1 cellular context compared by ENCODE assay signal in the genomic region with DNA sequence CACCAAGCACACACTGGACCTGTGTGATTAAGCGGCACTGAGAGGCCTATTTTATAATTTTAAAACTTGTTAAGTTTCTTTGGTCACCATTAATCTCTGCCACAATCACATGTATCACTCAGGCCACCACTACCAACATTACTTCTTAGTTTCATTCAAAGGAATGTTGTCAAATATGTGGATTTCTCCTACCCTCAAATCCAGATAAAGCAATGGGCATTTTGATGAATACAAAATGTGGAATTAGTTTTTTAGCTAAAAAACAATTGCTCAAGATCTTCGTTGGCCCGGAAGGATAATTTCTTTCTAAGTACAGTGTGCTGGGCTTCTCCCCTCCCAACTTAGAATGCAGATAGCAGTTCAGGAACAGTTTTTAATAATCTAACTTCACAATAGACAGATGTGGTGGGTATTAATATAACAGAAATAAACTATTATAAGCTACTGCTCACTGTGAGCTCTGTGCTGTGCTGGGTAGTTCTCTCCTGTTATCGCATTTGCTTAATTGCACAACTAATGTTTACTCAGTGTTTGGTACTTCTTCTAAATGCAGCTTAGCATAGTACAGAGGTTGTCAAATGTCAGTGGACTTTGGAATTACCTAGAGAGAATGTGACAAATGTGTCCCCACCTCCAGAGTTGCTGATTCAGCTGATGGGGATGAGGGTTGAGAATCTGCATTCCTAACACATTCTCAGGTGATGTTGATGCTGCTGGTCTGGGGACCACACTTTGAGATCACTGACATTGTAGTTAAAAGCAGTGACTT.
TF ChIP-seq lines count a peak whose summit lies in the region.

No MANE protein-coding gene starts in this region.

TF ChIP-seq in GM23338, 12 proteins besides CTCF, POLR2A, EP300 and RAD21 (continued from another document):
- TF ChIP-seq, protein P1, sequence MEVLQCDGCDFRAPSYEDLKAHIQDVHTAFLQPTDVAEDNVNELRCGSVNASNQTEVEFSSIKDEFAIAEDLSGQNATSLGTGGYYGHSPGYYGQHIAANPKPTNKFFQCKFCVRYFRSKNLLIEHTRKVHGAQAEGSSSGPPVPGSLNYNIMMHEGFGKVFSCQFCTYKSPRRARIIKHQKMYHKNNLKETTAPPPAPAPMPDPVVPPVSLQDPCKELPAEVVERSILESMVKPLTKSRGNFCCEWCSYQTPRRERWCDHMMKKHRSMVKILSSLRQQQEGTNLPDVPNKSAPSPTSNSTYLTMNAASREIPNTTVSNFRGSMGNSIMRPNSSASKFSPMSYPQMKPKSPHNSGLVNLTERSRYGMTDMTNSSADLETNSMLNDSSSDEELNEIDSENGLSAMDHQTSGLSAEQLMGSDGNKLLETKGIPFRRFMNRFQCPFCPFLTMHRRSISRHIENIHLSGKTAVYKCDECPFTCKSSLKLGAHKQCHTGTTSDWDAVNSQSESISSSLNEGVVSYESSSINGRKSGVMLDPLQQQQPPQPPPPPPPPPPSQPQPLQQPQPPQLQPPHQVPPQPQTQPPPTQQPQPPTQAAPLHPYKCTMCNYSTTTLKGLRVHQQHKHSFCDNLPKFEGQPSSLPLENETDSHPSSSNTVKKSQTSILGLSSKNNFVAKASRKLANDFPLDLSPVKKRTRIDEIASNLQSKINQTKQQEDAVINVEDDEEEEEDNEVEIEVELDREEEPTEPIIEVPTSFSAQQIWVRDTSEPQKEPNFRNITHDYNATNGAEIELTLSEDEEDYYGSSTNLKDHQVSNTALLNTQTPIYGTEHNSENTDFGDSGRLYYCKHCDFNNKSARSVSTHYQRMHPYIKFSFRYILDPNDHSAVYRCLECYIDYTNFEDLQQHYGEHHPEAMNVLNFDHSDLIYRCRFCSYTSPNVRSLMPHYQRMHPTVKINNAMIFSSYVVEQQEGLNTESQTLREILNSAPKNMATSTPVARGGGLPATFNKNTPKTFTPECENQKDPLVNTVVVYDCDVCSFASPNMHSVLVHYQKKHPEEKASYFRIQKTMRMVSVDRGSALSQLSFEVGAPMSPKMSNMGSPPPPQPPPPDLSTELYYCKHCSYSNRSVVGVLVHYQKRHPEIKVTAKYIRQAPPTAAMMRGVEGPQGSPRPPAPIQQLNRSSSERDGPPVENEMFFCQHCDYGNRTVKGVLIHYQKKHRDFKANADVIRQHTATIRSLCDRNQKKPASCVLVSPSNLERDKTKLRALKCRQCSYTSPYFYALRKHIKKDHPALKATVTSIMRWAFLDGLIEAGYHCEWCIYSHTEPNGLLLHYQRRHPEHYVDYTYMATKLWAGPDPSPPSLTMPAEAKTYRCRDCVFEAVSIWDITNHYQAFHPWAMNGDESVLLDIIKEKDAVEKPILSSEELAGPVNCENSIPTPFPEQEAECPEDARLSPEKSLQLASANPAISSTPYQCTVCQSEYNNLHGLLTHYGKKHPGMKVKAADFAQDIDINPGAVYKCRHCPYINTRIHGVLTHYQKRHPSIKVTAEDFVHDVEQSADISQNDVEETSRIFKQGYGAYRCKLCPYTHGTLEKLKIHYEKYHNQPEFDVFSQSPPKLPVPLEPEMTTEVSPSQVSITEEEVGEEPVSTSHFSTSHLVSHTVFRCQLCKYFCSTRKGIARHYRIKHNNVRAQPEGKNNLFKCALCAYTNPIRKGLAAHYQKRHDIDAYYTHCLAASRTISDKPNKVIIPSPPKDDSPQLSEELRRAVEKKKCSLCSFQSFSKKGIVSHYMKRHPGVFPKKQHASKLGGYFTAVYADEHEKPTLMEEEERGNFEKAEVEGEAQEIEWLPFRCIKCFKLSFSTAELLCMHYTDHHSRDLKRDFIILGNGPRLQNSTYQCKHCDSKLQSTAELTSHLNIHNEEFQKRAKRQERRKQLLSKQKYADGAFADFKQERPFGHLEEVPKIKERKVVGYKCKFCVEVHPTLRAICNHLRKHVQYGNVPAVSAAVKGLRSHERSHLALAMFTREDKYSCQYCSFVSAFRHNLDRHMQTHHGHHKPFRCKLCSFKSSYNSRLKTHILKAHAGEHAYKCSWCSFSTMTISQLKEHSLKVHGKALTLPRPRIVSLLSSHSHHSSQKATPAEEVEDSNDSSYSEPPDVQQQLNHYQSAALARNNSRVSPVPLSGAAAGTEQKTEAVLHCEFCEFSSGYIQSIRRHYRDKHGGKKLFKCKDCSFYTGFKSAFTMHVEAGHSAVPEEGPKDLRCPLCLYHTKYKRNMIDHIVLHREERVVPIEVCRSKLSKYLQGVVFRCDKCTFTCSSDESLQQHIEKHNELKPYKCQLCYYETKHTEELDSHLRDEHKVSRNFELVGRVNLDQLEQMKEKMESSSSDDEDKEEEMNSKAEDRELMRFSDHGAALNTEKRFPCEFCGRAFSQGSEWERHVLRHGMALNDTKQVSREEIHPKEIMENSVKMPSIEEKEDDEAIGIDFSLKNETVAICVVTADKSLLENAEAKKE (CRISPR knock-in tag; IDR thresholded peaks at IDR 0.05): no peak
- TF ChIP-seq ZNF331 (CRISPR knock-in tag; IDR thresholded peaks at IDR 0.05; ENCODE audit: low read depth) (no peak), ZNF114 (CRISPR knock-in tag; IDR thresholded peaks at IDR 0.05) (no peak), CREB1 (CRISPR knock-in tag; IDR thresholded peaks at IDR 0.05; ENCODE audit: low read depth) (no peak), NANOG (IDR thresholded peaks at IDR 0.05; ENCODE audit: borderline replicate concordance) (no peak), EZH2 (IDR thresholded peaks at IDR 0.05; ENCODE audit: low read depth, unreplicated experiment) (no peak), POLR2AphosphoS5 (IDR thresholded peaks at IDR 0.05; ENCODE audit: low read depth) (no peak)
